In the genomic region with DNA sequence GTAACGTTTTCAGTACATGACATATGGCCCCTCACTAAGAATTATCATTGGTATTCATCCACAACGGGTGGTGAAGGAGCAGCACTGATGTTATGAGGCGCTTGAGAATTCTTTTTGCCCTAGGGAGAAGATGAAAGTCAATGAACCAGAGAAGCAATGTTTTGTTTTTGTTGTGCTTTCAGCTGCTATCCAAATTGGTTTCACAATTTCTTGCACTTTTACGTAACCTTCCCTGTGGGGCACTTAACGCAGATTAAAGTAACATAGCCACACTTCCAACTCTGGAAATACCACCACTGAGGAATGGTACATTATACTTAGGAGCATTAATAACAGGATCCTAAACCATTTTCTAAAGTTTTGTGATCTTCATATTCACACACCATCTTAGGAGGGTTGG, we compare ENCODE assay signal across 21 cellular contexts. TPM values are rescaled to one million over a fixed set of nuclear protein-coding genes. Genes with fewer than 3 reads are reported as not detected.
"Had no signal": no experiment of that assay in that cellular context is flagged by ENCODE, and none has a peak within 500 bp of the region (broad histone marks: within the 10 kb centered on the region; RNA-seq: fewer than 3 reads in every experiment).

No MANE protein-coding gene starts in this region.

- DNase-seq: activated B cell treated with CpG ODN at 0.5 μM for 24 hours; activated CD4-positive, alpha-beta memory T cell treated with anti-CD3 and anti-CD28 coated beads for 36 hours; activated CD4-positive, alpha-beta T cell treated with anti-CD3 and anti-CD28 coated beads for 4 hours; activated gamma-delta T cell treated with Interleukin-2 at 50 U/mL for 16 hours; activated naive CD8-positive, alpha-beta T cell treated with anti-CD3 and anti-CD28 coated beads, Interleukin-2, amount 10 ng/mL, durations not matched to agents 7 days and 5 days; activated T-cell treated with anti-CD3 and anti-CD28 coated beads for 4 hours; anterior cingulate cortex; brain microvascular endothelial cell; cortex of kidney; effector CD8-positive, alpha-beta T cell; foreskin keratinocyte; kidney; midbrain; small intestine; stimulated activated CD4-positive, alpha-beta T cell treated with anti-CD3 and anti-CD28 coated beads, Interleukin-15, amount 100 ng/mL, for 24 hours; stimulated activated CD4-positive, alpha-beta T cell treated with anti-CD3 and anti-CD28 coated beads, Interleukin-2, amount 100 ng/mL, for 48 hours had no signal

- H3K4me3 ChIP-seq: esophagus muscularis mucosa, vagina had no signal

- H2AFZ ChIP-seq: parathyroid adenoma had no signal

- H3K9me3 ChIP-seq: esophagus muscularis mucosa, vagina had no signal

- H3K79me2 ChIP-seq: parathyroid adenoma had no signal

- H3K36me3 ChIP-seq: brain microvascular endothelial cell, esophagus muscularis mucosa, vagina had no signal

- H3K27me3 ChIP-seq: brain microvascular endothelial cell, foreskin keratinocyte, vagina had no signal

- H3K27ac ChIP-seq: brain microvascular endothelial cell, esophagus muscularis mucosa, foreskin keratinocyte, parathyroid adenoma, vagina had no signal

- ATAC-seq: foreskin keratinocyte, left lobe of liver had no signal

- H3K9ac ChIP-seq: parathyroid adenoma had no signal

- H3K4me1 ChIP-seq: esophagus muscularis mucosa, foreskin keratinocyte, parathyroid adenoma, vagina had no signal

RNA-seq across cellular contexts. Expression of gene CCDC85A, which starts 13.3 kb away (rescaled TPM):
- total RNA-seq: activated B cell treated with CpG ODN at 0.5 μM for 24 hours; activated CD4-positive, alpha-beta memory T cell treated with anti-CD3 and anti-CD28 coated beads for 36 hours; activated naive CD8-positive, alpha-beta T cell treated with anti-CD3 and anti-CD28 coated beads, Interleukin-2, amount 10 ng/mL, durations not matched to agents 7 days and 5 days; activated T-helper 1 cell treated with anti-CD3 and anti-CD28 coated beads, Interleukin-12 subunit alpha, Interleukin-12 subunit beta, Interleukin-2, Interleukin-4 antibody, amounts not matched to agents 30 ng/mL and 10 ng/mL and 1 ng/mL, durations not matched to agents 14 hours and 24 hours and 36 hours had no signal
